11 cellular contexts compared by ENCODE assay signal in the genomic region with DNA sequence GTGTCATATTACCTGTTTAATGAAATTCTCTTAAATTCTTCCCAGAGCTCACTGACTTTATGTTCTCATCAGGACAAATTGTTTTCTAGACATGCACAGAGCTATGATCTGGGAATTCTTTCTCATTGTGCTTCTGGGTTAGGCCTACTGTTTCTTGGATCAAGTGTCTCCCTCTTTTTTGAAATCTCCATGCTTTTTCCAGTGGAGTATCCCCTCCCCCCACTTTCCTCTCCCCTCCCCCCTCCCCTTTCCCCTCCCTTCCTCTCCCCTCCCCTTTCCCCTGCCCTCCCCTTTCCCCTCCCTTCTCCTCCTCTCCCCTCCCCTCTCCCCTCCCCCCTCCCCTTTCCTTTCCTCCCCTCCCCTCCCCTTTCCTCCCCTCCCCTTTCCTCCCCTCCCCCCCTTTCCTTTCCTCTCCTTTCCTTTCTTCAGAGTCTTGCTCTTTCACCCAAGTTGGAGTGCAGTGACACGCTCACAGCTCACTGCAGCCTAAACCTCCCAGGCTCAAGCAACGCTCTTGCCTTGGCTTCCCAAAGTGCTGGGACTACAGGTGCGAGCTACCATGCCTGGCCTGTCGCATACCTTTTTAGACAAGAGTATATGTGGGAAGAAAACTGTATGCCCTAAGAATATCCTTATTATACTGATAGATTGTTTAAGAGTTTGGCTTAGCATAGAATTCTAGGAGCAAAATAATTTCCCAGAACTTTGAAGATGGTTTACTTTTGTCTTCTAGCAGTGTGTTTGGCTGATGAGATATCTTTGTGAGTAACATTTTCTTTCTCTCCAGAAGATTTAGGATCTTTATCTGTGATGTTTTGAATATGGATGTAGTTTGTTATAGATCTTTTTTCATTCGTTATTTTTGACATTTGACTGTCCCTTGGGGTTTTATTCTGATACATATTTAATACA. TPM values are rescaled to one million over a fixed set of nuclear protein-coding genes. Genes with fewer than 3 reads are reported as not detected.
A peak's percentile ranks its signal among the peaks of the same experiment; 100 is the strongest.
DNase-seq lines count a peak whose midpoint lies in the region; ATAC-seq, FAIRE-seq and TF ChIP-seq lines count a peak whose summit lies in the region.
"Had no signal": no experiment of that assay in that cellular context is flagged by ENCODE, and none has a peak within 500 bp of the region (broad histone marks: within the 10 kb centered on the region; RNA-seq: fewer than 3 reads in every experiment).

No MANE protein-coding gene starts in this region.

- no peaks in the 10 kb centered on the region for H3K36me3 ChIP-seq in ES-I3 (ENCODE audit: insufficient read depth, low read length)
- H3K36me3 ChIP-seq: pancreas had no signal

- WGBS in A549 (ENCODE audit: missing lambda C conversion rate) = 91% methylated on average over 5 of the region's 5 CpGs

- CTCF ChIA-PET in A549 (lab: Yijun Ruan, JAX) = interaction anchor here (0.6 to 1.2 kb wide), 3 partner anchors 22 to 99 kb away, joined by 3 read pairs; no protein-coding TSS in a partner anchor

- H3K4me1 ChIP-seq in A549 (peaks cover 21% of the 10 kb centered on the region), ES-I3 (ENCODE audit: insufficient read depth, low read length) (peaks cover 33% of the 10 kb centered on the region)

- H3K9me3 ChIP-seq in A549 (no peaks in the 10 kb centered on the region), ES-I3 (ENCODE audit: control insufficient read depth, insufficient read depth, low read length) (no peaks in the 10 kb centered on the region)
- H3K9me3 ChIP-seq: pancreas had no signal

- H3K27ac Mint-ChIP-seq in activated T-helper 2 cell treated with anti-CD3 and anti-CD28 coated beads, Interferon-gamma antibody, Interleukin-2, Interleukin-4, amounts not matched to agents 10 μg/mL and 5 μg/mL and 100 μg/mL, durations not matched to agents 14 hours and 24 hours and 36 hours = peak overlapping the region; percentile 83

- H3K9me3 Mint-ChIP-seq in activated T-helper 2 cell treated with anti-CD3 and anti-CD28 coated beads, Interferon-gamma antibody, Interleukin-2, Interleukin-4, amounts not matched to agents 10 μg/mL and 5 μg/mL and 100 μg/mL, durations not matched to agents 14 hours and 24 hours and 36 hours = no peaks in the 10 kb centered on the region

- peak overlapping the region; percentile 28 for H3K9ac ChIP-seq in ES-I3 (ENCODE audit: low read depth, low read length)

- POLR2A ChIA-PET in A549 (lab: Yijun Ruan, JAX) = interaction anchor here (0.6 kb wide), 1 partner anchor 172 kb away, joined by 4 read pairs; no protein-coding TSS in a partner anchor

- H3K4me3 Mint-ChIP-seq in activated T-helper 2 cell treated with anti-CD3 and anti-CD28 coated beads, Interferon-gamma antibody, Interleukin-2, Interleukin-4, amounts not matched to agents 10 μg/mL and 5 μg/mL and 100 μg/mL, durations not matched to agents 14 hours and 24 hours and 36 hours (ENCODE audit: low read depth) = peak overlapping the region; percentile 66

- TF ChIP-seq EP300 in A549 (IDR thresholded peaks at IDR 0.05) = no peak

- DNase-seq in A549 (ENCODE audit: low read depth in 1 of 2, low spot score in 1 of 2) (peak in 1 of 2 experiments; percentile 29), left kidney (ENCODE audit: low read depth, low spot score) (peak; percentile 45), G401 (ENCODE audit: low spot score) (no peak)
- no peak for DNase-seq in activated T-helper 2 cell treated with anti-CD3 and anti-CD28 coated beads, Interferon-gamma antibody, Interleukin-2, Interleukin-4, amounts not matched to agents 10 μg/mL and 5 μg/mL and 100 μg/mL, durations not matched to agents 14 hours and 24 hours and 36 hours (ENCODE audit: low spot score)
- DNase-seq in stimulated activated CD4-positive, alpha-beta T cell treated with anti-CD3 and anti-CD28 coated beads, Interleukin-12 subunit alpha, Interleukin-12 subunit beta, amount 100 ng/mL, for 4 hours = no peak
- DNase-seq: NCI-H1092, pancreas had no signal

- FAIRE-seq in A549 (lab: Jason Lieb, UNC) = no peak
- FAIRE-seq: GM19239, pancreas had no signal

- no peak for TF ChIP-seq RAD21 in A549 (conservative IDR thresholded peaks at IDR 0.05 in 1 of 2, IDR thresholded peaks at IDR 0.05 in 1 of 2)

- peak overlapping the region; percentile 85 for H3K4me2 ChIP-seq in A549

- 0 out of 3 replicates have a peak overlapping the region, but pooled peaks have one; percentile 1 for H3K4me3 ChIP-seq in A549

- TF ChIP-seq CTCF in A549 (IDR thresholded peaks at IDR 0.05) = no peak

- intact Hi-C loops in activated T-helper 2 cell treated with anti-CD3 and anti-CD28 coated beads, Interferon-gamma antibody, Interleukin-2, Interleukin-4, amounts not matched to agents 10 μg/mL and 5 μg/mL and 100 μg/mL, durations not matched to agents 14 hours and 24 hours and 36 hours (cut with micrococcal nuclease) = loop anchor here (10.0 kb wide), 1 partner anchor 154 kb away; a partner anchor contains a TSS

- no peak for TF ChIP-seq POLR2A in A549 (IDR thresholded peaks at IDR 0.05; ENCODE audit: low read length)

- ATAC-seq in A549 (no peak), GM19455 (IDR thresholded peaks at IDR 0.05; ENCODE audit: unreplicated experiment) (no peak)
- no peak for ATAC-seq in activated CD4-positive, CD25-positive, alpha-beta regulatory T cell treated with anti-CD3 and anti-CD28 coated beads, Interleukin-2, amount 50 U/mL, for 24 hours
- ATAC-seq: pancreas had no signal

- H3K27ac ChIP-seq in A549 = peak overlapping the region; percentile 28 to 85; a peak in 2 of 6 replicates
- H3K27ac ChIP-seq: pancreas had no signal

- H3K27me3 Mint-ChIP-seq in activated T-helper 2 cell treated with anti-CD3 and anti-CD28 coated beads, Interferon-gamma antibody, Interleukin-2, Interleukin-4, amounts not matched to agents 10 μg/mL and 5 μg/mL and 100 μg/mL, durations not matched to agents 14 hours and 24 hours and 36 hours (ENCODE audit: low read depth) = no peaks in the 10 kb centered on the region

- H3K4me1 Mint-ChIP-seq in activated T-helper 2 cell treated with anti-CD3 and anti-CD28 coated beads, Interferon-gamma antibody, Interleukin-2, Interleukin-4, amounts not matched to agents 10 μg/mL and 5 μg/mL and 100 μg/mL, durations not matched to agents 14 hours and 24 hours and 36 hours (ENCODE audit: low read depth) = peaks cover 31% of the 10 kb centered on the region

- in situ Hi-C loops in G401 (cut with HindIII; ENCODE audit: low sequenced_read_pairs) = no loop called here

- H3K36me3 Mint-ChIP-seq in activated T-helper 2 cell treated with anti-CD3 and anti-CD28 coated beads, Interferon-gamma antibody, Interleukin-2, Interleukin-4, amounts not matched to agents 10 μg/mL and 5 μg/mL and 100 μg/mL, durations not matched to agents 14 hours and 24 hours and 36 hours (ENCODE audit: low read depth) = no peaks in the 10 kb centered on the region

TF ChIP-seq in A549, 52 proteins besides CTCF, POLR2A, EP300 and RAD21 (continues in another document):
- TF ChIP-seq, protein P1, sequence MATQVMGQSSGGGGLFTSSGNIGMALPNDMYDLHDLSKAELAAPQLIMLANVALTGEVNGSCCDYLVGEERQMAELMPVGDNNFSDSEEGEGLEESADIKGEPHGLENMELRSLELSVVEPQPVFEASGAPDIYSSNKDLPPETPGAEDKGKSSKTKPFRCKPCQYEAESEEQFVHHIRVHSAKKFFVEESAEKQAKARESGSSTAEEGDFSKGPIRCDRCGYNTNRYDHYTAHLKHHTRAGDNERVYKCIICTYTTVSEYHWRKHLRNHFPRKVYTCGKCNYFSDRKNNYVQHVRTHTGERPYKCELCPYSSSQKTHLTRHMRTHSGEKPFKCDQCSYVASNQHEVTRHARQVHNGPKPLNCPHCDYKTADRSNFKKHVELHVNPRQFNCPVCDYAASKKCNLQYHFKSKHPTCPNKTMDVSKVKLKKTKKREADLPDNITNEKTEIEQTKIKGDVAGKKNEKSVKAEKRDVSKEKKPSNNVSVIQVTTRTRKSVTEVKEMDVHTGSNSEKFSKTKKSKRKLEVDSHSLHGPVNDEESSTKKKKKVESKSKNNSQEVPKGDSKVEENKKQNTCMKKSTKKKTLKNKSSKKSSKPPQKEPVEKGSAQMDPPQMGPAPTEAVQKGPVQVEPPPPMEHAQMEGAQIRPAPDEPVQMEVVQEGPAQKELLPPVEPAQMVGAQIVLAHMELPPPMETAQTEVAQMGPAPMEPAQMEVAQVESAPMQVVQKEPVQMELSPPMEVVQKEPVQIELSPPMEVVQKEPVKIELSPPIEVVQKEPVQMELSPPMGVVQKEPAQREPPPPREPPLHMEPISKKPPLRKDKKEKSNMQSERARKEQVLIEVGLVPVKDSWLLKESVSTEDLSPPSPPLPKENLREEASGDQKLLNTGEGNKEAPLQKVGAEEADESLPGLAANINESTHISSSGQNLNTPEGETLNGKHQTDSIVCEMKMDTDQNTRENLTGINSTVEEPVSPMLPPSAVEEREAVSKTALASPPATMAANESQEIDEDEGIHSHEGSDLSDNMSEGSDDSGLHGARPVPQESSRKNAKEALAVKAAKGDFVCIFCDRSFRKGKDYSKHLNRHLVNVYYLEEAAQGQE (IDR thresholded peaks at IDR 0.05) = no peak
- no peak for TF ChIP-seq NR3C1 (IDR thresholded peaks at IDR 0.05)
- TF ChIP-seq NPAS2 (CRISPR knock-in tag; IDR thresholded peaks at IDR 0.05; ENCODE audit: borderline replicate concordance) = no peak

RNA-seq across cellular contexts. Expression of a gene that starts 2.5 kb away (rescaled TPM):
- polyA plus RNA-seq in A549 (2011; rRNA removed) = 10.6 and 17.4 TPM in 2 replicates
- 11.0 and 11.8 TPM in 2 replicates for polyA plus RNA-seq in A549 (2012; cell fraction: cytosol; rRNA removed)
- polyA plus RNA-seq in A549 (2012; cell fraction: nucleus; rRNA removed) = 41.8 and 42.7 TPM in 2 replicates
- 8.7 to 10.0 TPM (median 9.1 TPM) in 3 replicates for polyA plus RNA-seq in A549 (2017; fragmentation: RNase III; extraction: RNeasy Plus Mini Kit Qiagen cat#74134 plus additional on column Dnase treatment)
- polyA minus RNA-seq in A549 (2011; rRNA and poly(A)+ RNA removed) = 5.8 and 7.5 TPM in 2 replicates
- 13.6 and 14.9 TPM in 2 replicates for total RNA-seq in activated T-helper 2 cell treated with anti-CD3 and anti-CD28 coated beads, Interferon-gamma antibody, Interleukin-2, Interleukin-4, amounts not matched to agents 10 μg/mL and 5 μg/mL and 100 μg/mL, durations not matched to agents 14 hours and 24 hours and 36 hours
- 1.6 and 10.6 TPM in 2 replicates for total RNA-seq in G401 (2014; rRNA removed; shearing (Covaris generic))

RNA-seq across cellular contexts. Expression of a gene that starts 29.5 kb away (rescaled TPM):
- polyA plus RNA-seq in A549 (2011; rRNA removed) (73.2 and 77.0 TPM in 2 replicates), A549 (2017; fragmentation: RNase III; extraction: RNeasy Plus Mini Kit Qiagen cat#74134 plus additional on column Dnase treatment) (41.8 to 48.3 TPM (median 45.8 TPM) in 3 replicates)
- polyA plus RNA-seq in A549 (2012; cell fraction: cytosol; rRNA removed) = 22.5 and 29.6 TPM in 2 replicates
- polyA plus RNA-seq in A549 (2012; cell fraction: nucleus; rRNA removed) = 30.1 and 31.2 TPM in 2 replicates
- polyA minus RNA-seq in A549 (2011; rRNA and poly(A)+ RNA removed) = 54.6 and 62.5 TPM in 2 replicates
- 62.4 and 64.2 TPM in 2 replicates for total RNA-seq in activated T-helper 2 cell treated with anti-CD3 and anti-CD28 coated beads, Interferon-gamma antibody, Interleukin-2, Interleukin-4, amounts not matched to agents 10 μg/mL and 5 μg/mL and 100 μg/mL, durations not matched to agents 14 hours and 24 hours and 36 hours
- 26.6 and 34.8 TPM in 2 replicates for total RNA-seq in G401 (2014; rRNA removed; shearing (Covaris generic))
